In the genomic region with DNA sequence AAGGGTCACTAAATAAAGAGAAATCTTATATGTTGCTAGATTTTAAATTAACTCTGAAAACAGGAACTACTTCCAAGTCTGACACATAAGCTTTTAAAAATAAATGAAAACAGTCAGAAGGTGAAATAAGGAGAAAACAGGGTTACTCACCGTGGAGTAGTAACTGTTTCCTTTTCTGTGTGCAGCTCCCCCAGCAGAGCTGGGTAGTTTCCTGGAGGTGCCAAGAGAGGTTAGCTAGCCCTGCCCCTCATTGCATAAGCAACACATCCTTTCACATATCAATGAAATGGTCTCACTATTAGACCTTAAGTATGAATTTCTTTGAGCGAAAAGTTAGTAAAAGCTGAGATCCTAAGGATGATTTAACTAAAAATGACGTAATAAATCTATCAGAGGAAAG, we compare ENCODE assay signal across 8 cellular contexts. TPM values are rescaled to one million over a fixed set of nuclear protein-coding genes. Genes with fewer than 3 reads are reported as not detected.
DNase-seq lines count a peak whose midpoint lies in the region; ATAC-seq and TF ChIP-seq lines count a peak whose summit lies in the region.

No MANE protein-coding gene starts in this region.

- WGBS in heart right ventricle, 2 donors, result 80 to 87% methylated on average over 3 of the region's 3 CpGs

- peak; percentile 16 for DNase-seq in A172 (ENCODE audit: low spot score)
- no peak for DNase-seq in activated T-cell treated with anti-CD3 and anti-CD28 coated beads, Interleukin-2, amount 50 U/mL, for 24 hours
- peak in 5 of 9 donors; percentile 16 to 34 (median 21) for DNase-seq in naive thymus-derived CD4-positive, alpha-beta T cell
- DNase-seq in activated effector memory CD4-positive, alpha-beta T cell treated with anti-CD3 and anti-CD28 coated beads, Interleukin-2, amount 50 U/mL, for 16 hours, result no peak
- no peak for DNase-seq in heart right ventricle
- DNase-seq in putamen (ENCODE audit: low spot score), result no peak

- H3K27ac Mint-ChIP-seq in activated T-cell treated with anti-CD3 and anti-CD28 coated beads, Interleukin-2, amount 50 U/mL, for 24 hours, result peak overlapping the region; percentile 87
- peak overlapping the region in 7 of 9 donors; percentile 25 to 59 (median 51) for H3K27ac Mint-ChIP-seq in naive thymus-derived CD4-positive, alpha-beta T cell

- H3K4me3 Mint-ChIP-seq in activated T-cell treated with anti-CD3 and anti-CD28 coated beads, Interleukin-2, amount 50 U/mL, for 24 hours, result no peak overlapping the region
- no peak overlapping the region for H3K4me3 Mint-ChIP-seq in naive thymus-derived CD4-positive, alpha-beta T cell

- H3K9me3 Mint-ChIP-seq in activated T-cell treated with anti-CD3 and anti-CD28 coated beads, Interleukin-2, amount 50 U/mL, for 24 hours, result no peaks in the 10 kb centered on the region
- H3K9me3 Mint-ChIP-seq in naive thymus-derived CD4-positive, alpha-beta T cell, result no peaks in the 10 kb centered on the region

- no peak overlapping the region for H3K27ac ChIP-seq in naive thymus-derived CD4-positive, alpha-beta T cell (ENCODE audit: low read depth, low read length)
- H3K27ac ChIP-seq in heart right ventricle, result no peak overlapping the region

- no peaks in the 10 kb centered on the region for H3K9me3 ChIP-seq in naive thymus-derived CD4-positive, alpha-beta T cell (ENCODE audit: control insufficient read depth in 2 of 3, low read length in 3 of 3)
- H3K9me3 ChIP-seq in heart right ventricle, result no peaks in the 10 kb centered on the region

- intact Hi-C loops in naive thymus-derived CD4-positive, alpha-beta T cell (cut with micrococcal nuclease), result loop anchor here in 1 of 2 donors (10.0 kb wide), 1 partner anchor 791 kb away; no protein-coding TSS in a partner anchor
- intact Hi-C loops in heart right ventricle (cut with DNase I), result no loop called here

- H3K36me3 Mint-ChIP-seq in activated T-cell treated with anti-CD3 and anti-CD28 coated beads, Interleukin-2, amount 50 U/mL, for 24 hours (ENCODE audit: low read depth), result peaks cover 66% of the 10 kb centered on the region
- H3K36me3 Mint-ChIP-seq in naive thymus-derived CD4-positive, alpha-beta T cell, result peaks cover 0 to 27% (median 5%) of the 10 kb centered on the region in 5 donors

- POLR2A ChIA-PET in naive thymus-derived CD4-positive, alpha-beta T cell (lab: Charles Lee), result no interaction called here

- CTCF ChIA-PET in naive thymus-derived CD4-positive, alpha-beta T cell (lab: Charles Lee), result interaction anchor here (1.1 kb wide), 1 partner anchor 589 kb away, joined by 3 read pairs; no protein-coding TSS in a partner anchor

- no peaks in the 10 kb centered on the region for H3K27me3 Mint-ChIP-seq in activated T-cell treated with anti-CD3 and anti-CD28 coated beads, Interleukin-2, amount 50 U/mL, for 24 hours
- H3K27me3 Mint-ChIP-seq in naive thymus-derived CD4-positive, alpha-beta T cell, result no peaks in the 10 kb centered on the region

- TF ChIP-seq CTCF in heart right ventricle (IDR thresholded peaks at IDR 0.05), result no peak

- H3K27me3 ChIP-seq in naive thymus-derived CD4-positive, alpha-beta T cell (ENCODE audit: control insufficient read depth in 2 of 2, insufficient read depth in 2 of 2, low read length in 2 of 2), result no peaks in the 10 kb centered on the region
- no peaks in the 10 kb centered on the region for H3K27me3 ChIP-seq in heart right ventricle

- H3K4me3 ChIP-seq in naive thymus-derived CD4-positive, alpha-beta T cell (ENCODE audit: low read length), result no peak overlapping the region
- H3K4me3 ChIP-seq in heart right ventricle, result no peak overlapping the region

- peak; percentile 95 for ATAC-seq in GM18907 (IDR thresholded peaks at IDR 0.05; ENCODE audit: unreplicated experiment)
- peak; percentile 93 for ATAC-seq in HG03108 (IDR thresholded peaks at IDR 0.05; ENCODE audit: unreplicated experiment)
- peak; percentile 76 for ATAC-seq in naive thymus-derived CD4-positive, alpha-beta T cell
- no peak for ATAC-seq in heart right ventricle

- no peaks in the 10 kb centered on the region for H3K4me1 ChIP-seq in naive thymus-derived CD4-positive, alpha-beta T cell (ENCODE audit: control insufficient read depth in 2 of 2, insufficient read depth in 2 of 2, low read length in 2 of 2)
- no peaks in the 10 kb centered on the region for H3K4me1 ChIP-seq in heart right ventricle

- peaks cover 15% of the 10 kb centered on the region for H3K4me1 Mint-ChIP-seq in activated T-cell treated with anti-CD3 and anti-CD28 coated beads, Interleukin-2, amount 50 U/mL, for 24 hours (ENCODE audit: low read depth)
- H3K4me1 Mint-ChIP-seq in naive thymus-derived CD4-positive, alpha-beta T cell, result peaks cover 8 to 14% (median 9%) of the 10 kb centered on the region in 7 donors

- peaks cover 5 to 19% (median 10%) of the 10 kb centered on the region in 3 experiments for H3K36me3 ChIP-seq in naive thymus-derived CD4-positive, alpha-beta T cell (ENCODE audit: control insufficient read depth in 2 of 3, insufficient read depth in 3 of 3, low read length in 3 of 3)
- H3K36me3 ChIP-seq in heart right ventricle, result peaks cover 0 to 90% (median 21%) of the 10 kb centered on the region in 9 donors

RNA-seq across cellular contexts. Expression of a gene that starts 54.0 kb away (rescaled TPM):
- total RNA-seq in A172 (2014; rRNA removed; shearing (Covaris generic)), result 0.81 and 1.3 TPM in 2 replicates
- 1 to 10 TPM; 2.9 to 5.0 (median 3.1) TPM for total RNA-seq in naive thymus-derived CD4-positive, alpha-beta T cell
- under 1 TPM in 1 of 2 donors, not detected in 1; 0.12 TPM for polyA plus RNA-seq in naive thymus-derived CD4-positive, alpha-beta T cell
- total RNA-seq in heart right ventricle, result 1 to 10 TPM in 5 of 10 donors, under 1 TPM in 5; 0.61 to 2.1 (median 1.1) TPM
- polyA plus RNA-seq in heart right ventricle, result under 1 TPM; 0.32 to 0.51 TPM

RNA-seq across cellular contexts. Expression of a gene that starts 57.1 kb away (rescaled TPM):
- 36.1 and 41.1 TPM in 2 replicates for total RNA-seq in A172 (2014; rRNA removed; shearing (Covaris generic))
- 10 to 100 TPM; 48.8 to 80.1 (median 54.4) TPM for total RNA-seq in naive thymus-derived CD4-positive, alpha-beta T cell
- polyA plus RNA-seq in naive thymus-derived CD4-positive, alpha-beta T cell, result 1 to 10 TPM; 2.4 to 5.1 TPM
- total RNA-seq in heart right ventricle, result 10 to 100 TPM; 53.1 to 77.8 (median 66.6) TPM
- polyA plus RNA-seq in heart right ventricle, result 10 to 100 TPM; 36.1 to 38.1 TPM

Comparison
In these comparisons a context has a peak if more than half of its experiments do, and no peak if none do; other contexts are left out.
1. DNase-seq: peak in A172 (single experiment) and naive thymus-derived CD4-positive, alpha-beta T cell (5 of 9); none in activated T-cell treated with anti-CD3 and anti-CD28 coated beads, Interleukin-2, amount 50 U/mL, for 24 hours (single experiment), activated effector memory CD4-positive, alpha-beta T cell treated with anti-CD3 and anti-CD28 coated beads, Interleukin-2, amount 50 U/mL, for 16 hours (single experiment), heart right ventricle (0 of 2) and putamen (single experiment).
2. ATAC-seq: peak in GM18907 (single experiment), HG03108 (single experiment) and naive thymus-derived CD4-positive, alpha-beta T cell (single experiment); none in heart right ventricle (0 of 8).